35 cellular contexts compared by ENCODE assay signal in the genomic region with DNA sequence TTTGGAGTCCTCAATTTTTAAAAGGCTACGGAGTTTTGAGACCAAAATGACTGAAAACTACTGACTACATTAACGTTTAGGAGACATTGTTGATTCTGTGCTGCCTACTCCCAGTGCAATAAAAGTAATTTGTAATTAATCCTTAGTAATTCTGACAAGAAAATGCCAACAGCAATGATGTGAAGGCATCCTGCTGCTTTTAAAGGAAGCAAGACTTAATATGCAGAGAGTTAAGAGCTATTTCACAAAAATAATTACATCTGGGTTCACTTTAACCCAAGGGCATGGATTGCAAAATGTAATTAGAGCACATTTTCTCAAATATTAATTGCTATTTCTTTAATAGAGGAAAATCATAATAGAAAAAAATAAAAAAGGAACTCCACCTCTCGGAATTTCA. TPM values are rescaled to one million over a fixed set of nuclear protein-coding genes. Genes with fewer than 3 reads are reported as not detected.
"Had no signal": no experiment of that assay in that cellular context is flagged by ENCODE, and none has a peak within 500 bp of the region (broad histone marks: within the 10 kb centered on the region; RNA-seq: fewer than 3 reads in every experiment).

No MANE protein-coding gene starts in this region.

- DNase-seq: activated CD4-positive, alpha-beta memory T cell treated with anti-CD3 and anti-CD28 coated beads, Interleukin-2, amount 10 ng/mL, durations not matched to agents 7 days and 5 days; activated CD4-positive, alpha-beta T cell treated with anti-CD3 and anti-CD28 coated beads for 1 hour; activated CD4-positive, alpha-beta T cell treated with anti-CD3 and anti-CD28 coated beads for 48 hours; activated CD4-positive, CD25-positive, alpha-beta regulatory T cell; activated CD8-positive, alpha-beta memory T cell treated with anti-CD3 and anti-CD28 coated beads for 24 hours; activated CD8-positive, alpha-beta memory T cell treated with anti-CD3 and anti-CD28 coated beads, Interleukin-2, amount 10 ng/mL, durations not matched to agents 7 days and 5 days; activated CD8-positive, alpha-beta memory T cell treated with anti-CD3 and anti-CD28 coated beads, Interleukin-2, amount 50 U/mL, for 48 hours; activated effector memory CD4-positive, alpha-beta T cell treated with Interleukin-2 at 50 U/mL for 16 hours; activated naive CD4-positive, alpha-beta T cell treated with anti-CD3 and anti-CD28 coated beads, Interleukin-2, amount 10 ng/mL, durations not matched to agents 7 days and 5 days; activated naive CD8-positive, alpha-beta T cell treated with anti-CD3 and anti-CD28 coated beads, Interleukin-2, amount 50 U/mL, for 24 hours; activated T-cell treated with anti-CD3 and anti-CD28 coated beads, Interleukin-2, amount 50 U/mL, for 48 hours; anterior cingulate cortex; Karpas-422; NCI-H1048; NCI-H1105 treated with DMSO at 0.1 percent for 48 hours; NCI-H1436; NCI-H1694; NCI-H1930; NCI-H2081 treated with DMSO at 0.1 percent for 48 hours; NCI-H345; NCI-H524 treated with DMSO at 0.1 percent for 48 hours; NK-92 treated with Interleukin-12 subunit alpha and Interleukin-12 subunit beta, amount 100 ng/mL, for 24 hours; PC-3; Peyer's patch; SIG-M5; SW 1271; T-helper 1 cell; T-helper 2 cell; T-helper 9 cell; WERI-Rb-1 had no signal

- H3K4me3 ChIP-seq: Peyer's patch had no signal

- H3K9me3 ChIP-seq: Peyer's patch had no signal

- H3K36me3 ChIP-seq: Peyer's patch, WERI-Rb-1 had no signal

- H3K27me3 ChIP-seq: Peyer's patch had no signal

- H3K4me1 ChIP-seq: Peyer's patch had no signal

- H3K27ac ChIP-seq: Peyer's patch, RWPE1, WERI-Rb-1 had no signal

- ATAC-seq: activated CD8-positive, alpha-beta memory T cell treated with anti-CD3 and anti-CD28 coated beads, Interleukin-2, amount 10 ng/mL, durations not matched to agents 7 days and 5 days; activated naive CD8-positive, alpha-beta T cell treated with anti-CD3 and anti-CD28 coated beads, Interleukin-2, amount 50 U/mL, for 24 hours had no signal

RNA-seq across cellular contexts. Expression of a gene that starts 22.6 kb away (rescaled TPM):
- total RNA-seq: bronchial epithelial cell, MCF 10A, NCI-H460, PC-3, SK-MEL-5 had no signal
